15 cellular contexts compared by ENCODE assay signal in genomic region chr11:31761636-31762035, GRCh38. TPM values are rescaled to one million over a fixed set of nuclear protein-coding genes. Genes with fewer than 3 reads are reported as not detected.
"Had no signal": no experiment of that assay in that cellular context is flagged by ENCODE, and none has a peak within 500 bp of the region (broad histone marks: within the 10 kb centered on the region; RNA-seq: fewer than 3 reads in every experiment).

No MANE protein-coding gene starts in this region.

- H3K27ac ChIP-seq: pancreas, sigmoid colon, stomach, testis, upper lobe of left lung had no signal

- H3K4me3 Mint-ChIP-seq: activated naive CD8-positive, alpha-beta T cell treated with anti-CD3 and anti-CD28 coated beads for 36 hours; neural crest cell had no signal

- H3K4me1 ChIP-seq: testis, upper lobe of left lung had no signal

- H3K4me1 Mint-ChIP-seq: activated naive CD8-positive, alpha-beta T cell treated with anti-CD3 and anti-CD28 coated beads for 36 hours had no signal

- ATAC-seq: activated CD4-positive, CD25-positive, alpha-beta regulatory T cell treated with anti-CD3 and anti-CD28 coated beads, Interleukin-2, amount 50 U/mL, for 24 hours; pancreas had no signal

- H3K9me3 ChIP-seq: pancreas, sigmoid colon, stomach, testis, upper lobe of left lung had no signal

- H3K36me3 ChIP-seq: pancreas, sigmoid colon, stomach, upper lobe of left lung had no signal

- H3K27me3 Mint-ChIP-seq: activated naive CD8-positive, alpha-beta T cell treated with anti-CD3 and anti-CD28 coated beads for 36 hours had no signal

- H3K27me3 ChIP-seq: dorsolateral prefrontal cortex, pancreas, sigmoid colon, stomach, testis, upper lobe of left lung had no signal

- H3K4me3 ChIP-seq: dorsolateral prefrontal cortex, lung, pancreas, sigmoid colon, stomach, testis, upper lobe of left lung had no signal

- H3K9me3 Mint-ChIP-seq: activated naive CD8-positive, alpha-beta T cell treated with anti-CD3 and anti-CD28 coated beads for 36 hours; neural crest cell had no signal

- H3K27ac Mint-ChIP-seq: activated naive CD8-positive, alpha-beta T cell treated with anti-CD3 and anti-CD28 coated beads for 36 hours had no signal

- DNase-seq: activated CD4-positive, alpha-beta T cell treated with anti-CD3 and anti-CD28 coated beads, Interleukin-2, amount 50 U/mL, for 1 hour; activated CD8-positive, alpha-beta memory T cell treated with anti-CD3 and anti-CD28 coated beads for 24 hours; activated naive CD8-positive, alpha-beta T cell treated with anti-CD3 and anti-CD28 coated beads for 36 hours; midbrain; pancreas; sigmoid colon; stimulated activated CD4-positive, alpha-beta T cell treated with anti-CD3 and anti-CD28 coated beads, Interleukin-1b, Interleukin-23, amount 100 ng/mL, for 48 hours; stomach; T1000; testis; upper lobe of left lung had no signal

RNA-seq across cellular contexts. Expression of gene PAX6, which starts 49.5 kb away (rescaled TPM):
- total RNA-seq: activated naive CD8-positive, alpha-beta T cell treated with anti-CD3 and anti-CD28 coated beads for 36 hours; lung; sigmoid colon; upper lobe of left lung had no signal
